ENCODE assay signal across 1 cellular context in the genomic region with DNA sequence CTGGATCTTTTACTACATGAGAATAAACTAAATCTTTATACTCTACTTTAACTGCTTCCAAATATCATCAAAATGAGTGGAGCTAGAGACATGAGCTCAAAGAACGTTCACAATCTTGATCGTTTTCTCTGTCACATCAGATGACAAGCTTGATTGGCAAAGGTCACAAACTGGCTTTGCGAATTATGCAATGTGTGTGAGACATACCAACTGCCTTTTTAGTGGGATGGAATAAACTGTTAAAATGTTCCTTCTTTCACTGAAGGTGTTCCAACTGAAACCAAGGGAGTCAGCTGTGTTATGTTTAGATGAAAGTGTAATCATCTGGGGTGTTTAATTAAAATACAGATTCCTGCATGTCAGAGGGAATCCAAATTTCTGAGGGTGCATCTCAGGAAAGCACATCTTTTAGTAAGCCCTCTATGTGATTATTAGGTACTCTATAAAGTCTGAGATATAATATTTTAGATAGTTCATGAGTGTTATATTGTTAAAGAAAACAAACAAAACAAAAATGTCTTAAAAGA.
TF ChIP-seq lines count a peak whose summit lies in the region.

No MANE protein-coding gene starts in this region.

TF ChIP-seq in H1, 55 proteins besides CTCF, POLR2A, EP300 and RAD21:
- TF ChIP-seq, protein P1, sequence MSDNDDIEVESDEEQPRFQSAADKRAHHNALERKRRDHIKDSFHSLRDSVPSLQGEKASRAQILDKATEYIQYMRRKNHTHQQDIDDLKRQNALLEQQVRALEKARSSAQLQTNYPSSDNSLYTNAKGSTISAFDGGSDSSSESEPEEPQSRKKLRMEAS (IDR thresholded peaks at IDR 0.05), result no peak
- TF ChIP-seq ASH2L (IDR thresholded peaks at IDR 0.05; ENCODE audit: low read length) (no peak), TEAD4 (IDR thresholded peaks at IDR 0.05; ENCODE audit: low read depth, low read length) (no peak), SUZ12 (IDR thresholded peaks at IDR 0.05; ENCODE audit: low read length) (no peak), CEBPB (IDR thresholded peaks at IDR 0.05; ENCODE audit: low read depth, low read length) (no peak), CBX8 (IDR thresholded peaks at IDR 0.05; ENCODE audit: borderline replicate concordance, low read depth, low read length) (no peak), SAP30 (IDR thresholded peaks at IDR 0.05; ENCODE audit: insufficient read depth, insufficient replicate concordance, low read length) (no peak), SRF (IDR thresholded peaks at IDR 0.05; ENCODE audit: low read depth, low read length) (no peak), NRF1 (IDR thresholded peaks at IDR 0.05; ENCODE audit: low read depth, low read length) (no peak), KDM5A (IDR thresholded peaks at IDR 0.05; ENCODE audit: low read length) (no peak)
TF ChIP-seq in H1: peak in this region for 0.
